ENCODE assay signal across 2 cellular contexts in genomic region chr21:17468698-17469097, GRCh38.
TF ChIP-seq lines count a peak whose summit lies in the region.

No MANE protein-coding gene starts in this region.

TF ChIP-seq in HepG2, 621 proteins besides CTCF, POLR2A, EP300 and RAD21:
- TF ChIP-seq ZNF121 (CRISPR knock-in tag; IDR thresholded peaks at IDR 0.05) (peak; percentile 98), BRCA1 (CRISPR knock-in tag; IDR thresholded peaks at IDR 0.05) (no peak), ZNF687 (CRISPR knock-in tag; IDR thresholded peaks at IDR 0.05) (peak; percentile 34; the same call in 1 of the 2 replicates)

TF ChIP-seq in WTC11, 78 proteins besides CTCF, POLR2A, EP300 and RAD21:
- no peak for TF ChIP-seq FOXP4 (CRISPR knock-in tag; IDR thresholded peaks at IDR 0.05)
- no peak for TF ChIP-seq ZBTB21 (CRISPR knock-in tag; IDR thresholded peaks at IDR 0.05; ENCODE audit: borderline replicate concordance)
- TF ChIP-seq MXD4 (CRISPR knock-in tag; IDR thresholded peaks at IDR 0.05; ENCODE audit: borderline replicate concordance), result no peak
- peak; percentile 68 for TF ChIP-seq ZNF121 (CRISPR knock-in tag; IDR thresholded peaks at IDR 0.05)
- TF ChIP-seq AR (CRISPR knock-in tag; IDR thresholded peaks at IDR 0.05), result no peak
- TF ChIP-seq JUN (CRISPR knock-in tag; IDR thresholded peaks at IDR 0.05), result no peak
- TF ChIP-seq SMAD3 (CRISPR knock-in tag; IDR thresholded peaks at IDR 0.05; ENCODE audit: borderline replicate concordance), result no peak
- TF ChIP-seq FOXP1 (CRISPR knock-in tag; IDR thresholded peaks at IDR 0.05; ENCODE audit: borderline replicate concordance), result no peak
- TF ChIP-seq CDX4 (CRISPR knock-in tag; IDR thresholded peaks at IDR 0.05; ENCODE audit: borderline replicate concordance), result no peak
